Comparison of ENCODE assay signal across 23 cellular contexts in genomic region chr10:50386992-50387735, GRCh38.
DNase-seq lines count a peak whose midpoint lies in the region; ATAC-seq, FAIRE-seq and TF ChIP-seq lines count a peak whose summit lies in the region.
"Had no signal": no experiment of that assay in that cellular context is flagged by ENCODE, and none has a peak within 500 bp of the region (broad histone marks: within the 10 kb centered on the region; RNA-seq: fewer than 3 reads in every experiment).

No MANE protein-coding gene starts in this region.

- intact Hi-C loops in K562 (cut with micrococcal nuclease) = no loop called here

- peaks cover 12 to 42% of the 10 kb centered on the region in 2 experiments for H3K4me1 ChIP-seq in K562 (replicated peaks in 1 of 2; ENCODE audit: control insufficient read depth in 2 of 2, insufficient read depth in 2 of 2, low read length in 2 of 2)

- no peak overlapping the region; a peak in 1 of 4 replicates for H3K9ac ChIP-seq in K562 (ENCODE audit: insufficient read depth in 1 of 2, low read depth in 2 of 2, low read length in 2 of 2)
- H3K9ac ChIP-seq: KMS-11 had no signal

- H3K27ac ChIP-seq in K562 (ENCODE audit: extremely low read depth, low read depth, low read length) = no peak overlapping the region
- peak overlapping the region; percentile 93 for H3K27ac ChIP-seq in temporal lobe (ENCODE audit: low read depth, low read length)
- H3K27ac ChIP-seq: gastroesophageal sphincter, KMS-11, lower lobe of right lung, neutrophil, thoracic aorta had no signal

- TF ChIP-seq EP300 in K562 (IDR thresholded peaks at IDR 0.05; ENCODE audit: low read length) = 0 out of 2 replicates have a peak, but pooled peaks have one; percentile 26

- WGBS in K562 (ENCODE audit: insufficient coverage, low coverage, missing lambda C conversion rate) = 56% methylated on average over 7 of the region's 7 CpGs

- FAIRE-seq in GM19239 (lab: Jason Lieb, UNC) (peak; percentile 39), K562 (lab: Jason Lieb, UNC) (no peak)

- ATAC-seq in HG03354 (IDR thresholded peaks at IDR 0.05; ENCODE audit: poor library complexity, severe bottlenecking, unreplicated experiment) (peak; percentile 4), K562 (peak; percentile 12)
- ATAC-seq: activated T-cell treated with anti-CD3 and anti-CD28 coated beads, Interleukin-2, amount 50 U/mL, for 72 hours; body of pancreas; CD8-positive, alpha-beta T cell; effector memory CD8-positive, alpha-beta T cell; gastroesophageal sphincter had no signal

- DNase-seq in GM19239 (ENCODE audit: insufficient read length, low spot score) (no peak), K562 (ENCODE audit: extremely low read depth in 1 of 4, low spot score in 3 of 4) (no peak), NCI-H2196 (lab: John Stamatoyannopoulos, UW; ENCODE audit: unreplicated experiment) (no peak), foreskin fibroblast (no peak), SKM-1 treated with dmso at 0.1 percent for 144 hours (lab: John Stamatoyannopoulos, UW; ENCODE audit: unreplicated experiment) (no peak)
- DNase-seq: activated CD4-positive, alpha-beta T cell treated with anti-CD3 and anti-CD28 coated beads for 4 hours; activated T-cell treated with anti-CD3 and anti-CD28 coated beads, Interleukin-2, amount 50 U/mL, for 72 hours; body of pancreas; CD8-positive, alpha-beta T cell; effector memory CD8-positive, alpha-beta T cell; islet precursor cell; lower lobe of right lung; NCI-H1694 treated with DMSO at 0.1 percent for 48 hours; PC-9; SIG-M5; stimulated activated naive B cell treated with anti-CD40 and anti-IgM and Interleukin-4, amounts not matched to agents 10 μg/mL and 1 μg/mL and 100 μg/mL, for 72 hours; T-helper 1 cell had no signal

- no peaks in the 10 kb centered on the region for H3K27me3 ChIP-seq in K562 (ENCODE audit: control insufficient read depth in 2 of 2, insufficient read depth in 2 of 2, low read length in 2 of 2)
- H3K27me3 ChIP-seq: body of pancreas, gastroesophageal sphincter, neutrophil had no signal

- no peak for TF ChIP-seq RAD21 in K562 (CRISPR knock-in tag; conservative IDR thresholded peaks at IDR 0.05 in 1 of 2, IDR thresholded peaks at IDR 0.05 in 1 of 2)

- no peaks in the 10 kb centered on the region for H3K9me1 ChIP-seq in K562 (ENCODE audit: control insufficient read depth, insufficient read depth, low read length)

- H3K4me3 ChIP-seq in K562 (no peak overlapping the region), foreskin fibroblast (ENCODE audit: low read depth in 1 of 2, low read length in 2 of 2) (no peak overlapping the region)
- H3K4me3 ChIP-seq: body of pancreas, gastroesophageal sphincter, lower lobe of right lung, PC-9, thoracic aorta had no signal

- H3K4me2 ChIP-seq in K562 (ENCODE audit: insufficient read depth, low read length) = no peak overlapping the region; the same call in 1 of the 2 replicates
- H3K4me2 ChIP-seq: KMS-11, PC-9 had no signal

- no peak for TF ChIP-seq POLR2A in K562 (conservative IDR thresholded peaks at IDR 0.05)

- H3K79me2 ChIP-seq in K562 (ENCODE audit: control insufficient read depth, insufficient read depth, low read length) = peaks cover 100% of the 10 kb centered on the region

- peaks cover 31% of the 10 kb centered on the region; the same call in 1 of the 2 replicates for H4K20me1 ChIP-seq in K562 (replicated peaks; ENCODE audit: control insufficient read depth, insufficient read depth, low read length)

- H2AFZ ChIP-seq in K562 (ENCODE audit: low read depth, low read length) = no peak overlapping the region
- H2AFZ ChIP-seq: PC-9 had no signal

- no TSS peak for BruUV-seq in K562 (replicated peaks; lab: Mats Ljungman, UMichigan)

- CTCF ChIA-PET in K562 (lab: Yijun Ruan, JAX; ENCODE audit: low intra/inter-chr PET ratio) = no interaction called here

- POLR2A ChIA-PET in K562 (lab: Yijun Ruan, JAX) = interaction anchor here (0.7 to 4.3 kb wide), 5 partner anchors 10 to 1445 kb away, joined by 3 to 23 read pairs (median 4); no protein-coding TSS in a partner anchor

- no peaks in the 10 kb centered on the region for H3K9me3 ChIP-seq in K562 (replicated peaks; ENCODE audit: control insufficient read depth, insufficient read depth, low read depth, low read length)
- H3K9me3 ChIP-seq: body of pancreas, gastroesophageal sphincter, lower lobe of right lung, neutrophil, thoracic aorta had no signal

- TF ChIP-seq CTCF in K562 (IDR thresholded peaks at IDR 0.05 in 2 of 3, conservative IDR thresholded peaks at IDR 0.05 in 1 of 3; ENCODE audit: insufficient read depth in 2 of 3, low read depth in 1 of 3, low read length in 3 of 3) = no peak
- TF ChIP-seq CTCF in foreskin fibroblast (IDR thresholded peaks at IDR 0.05; ENCODE audit: low read depth, low read length) = no peak

- in situ Hi-C loops in K562 (cut with MboI) = no loop called here

- peaks cover 37% of the 10 kb centered on the region; the same call in 2 of the 3 replicates for H3K36me3 ChIP-seq in K562 (ENCODE audit: control insufficient read depth, insufficient read depth, low read length)
- H3K36me3 ChIP-seq: gastroesophageal sphincter, lower lobe of right lung, neutrophil, thoracic aorta had no signal

TF ChIP-seq in K562, 482 proteins besides CTCF, POLR2A, EP300 and RAD21 (continues in another document):
- TF ChIP-seq ZFP1 (CRISPR knock-in tag; IDR thresholded peaks at IDR 0.05) (no peak), ZNF780A (CRISPR knock-in tag; IDR thresholded peaks at IDR 0.05) (no peak), ZSCAN29 (IDR thresholded peaks at IDR 0.05) (no peak), TSC22D4 (tag; IDR thresholded peaks at IDR 0.05) (no peak), NCOA4 (IDR thresholded peaks at IDR 0.05; ENCODE audit: partially characterized antibody) (no peak), ZNF212 (CRISPR knock-in tag; IDR thresholded peaks at IDR 0.05) (no peak), SNIP1 (IDR thresholded peaks at IDR 0.05; ENCODE audit: low read depth) (no peak), DIDO1 (tag; IDR thresholded peaks at IDR 0.05; ENCODE audit: low read depth) (no peak), BRD4 (IDR thresholded peaks at IDR 0.05) (no peak), SRF (CRISPR knock-in tag; IDR thresholded peaks at IDR 0.05) (no peak), SMAD2 (IDR thresholded peaks at IDR 0.05; ENCODE audit: low read depth, low read length) (no peak), ZBTB34 (CRISPR knock-in tag; IDR thresholded peaks at IDR 0.05) (no peak), ZC3H8 (IDR thresholded peaks at IDR 0.05) (no peak), ESRRA (IDR thresholded peaks at IDR 0.05; ENCODE audit: borderline replicate concordance, low read depth) (peak; percentile 40; the same call in 1 of the 2 replicates), SOX6 (IDR thresholded peaks at IDR 0.05) (peak; percentile 28; the same call in 1 of the 2 replicates), RFX5 (IDR thresholded peaks at IDR 0.05; ENCODE audit: low read depth, low read length) (no peak), SMARCA5 (IDR thresholded peaks at IDR 0.05) (no peak), PURB (CRISPR knock-in tag; IDR thresholded peaks at IDR 0.05; ENCODE audit: low read depth) (no peak), NFATC3 (IDR thresholded peaks at IDR 0.05) (no peak), RBM25 (IDR thresholded peaks at IDR 0.05; ENCODE audit: low read depth, low read length, severe bottlenecking) (no peak), CBFA2T3 (IDR thresholded peaks at IDR 0.05) (peak; percentile 50; the same call in 1 of the 2 replicates), MTA1 (IDR thresholded peaks at IDR 0.05; ENCODE audit: borderline replicate concordance) (no peak), ZNF239 (CRISPR knock-in tag; IDR thresholded peaks at IDR 0.05) (no peak), VEZF1 (CRISPR knock-in tag; IDR thresholded peaks at IDR 0.05) (no peak), PML (IDR thresholded peaks at IDR 0.05; ENCODE audit: low read length) (no peak), SIRT6 (IDR thresholded peaks at IDR 0.05; ENCODE audit: low read depth, low read length) (no peak), ZNF232 (CRISPR knock-in tag; IDR thresholded peaks at IDR 0.05) (no peak), NBN (IDR thresholded peaks at IDR 0.05; ENCODE audit: low read depth) (no peak), ZNF280B (CRISPR knock-in tag; IDR thresholded peaks at IDR 0.05) (no peak)
